ENCODE assay signal across 8 cellular contexts in genomic region chr19:55258476-55258827, GRCh38. TPM values are rescaled to one million over a fixed set of nuclear protein-coding genes. Genes with fewer than 3 reads are reported as not detected.
A peak's percentile ranks its signal among the peaks of the same experiment; 100 is the strongest.
DNase-seq lines count a peak whose midpoint lies in the region; ATAC-seq and TF ChIP-seq lines count a peak whose summit lies in the region.

No MANE protein-coding gene starts in this region.

- peak; percentile 19 for ATAC-seq in GM19372 (IDR thresholded peaks at IDR 0.05; ENCODE audit: low read depth, unreplicated experiment)
- ATAC-seq in HG03520 (IDR thresholded peaks at IDR 0.05; ENCODE audit: unreplicated experiment), result peak; percentile 3
- ATAC-seq in gastroesophageal sphincter, result peak; percentile 11
- ATAC-seq in psoas muscle, result peak; percentile 10 to 34 (median 24)

- POLR2A ChIA-PET in AG04449 (lab: Yijun Ruan, JAX), result interaction anchor here (0.9 to 2.3 kb wide), 7 partner anchors 22 to 160 kb away, joined by 3 to 22 read pairs (median 7); partner anchors contain the start of genes HSPBP1, KMT5C and UBE2S

- no peak for TF ChIP-seq POLR2A in gastroesophageal sphincter (IDR thresholded peaks at IDR 0.05)

- intact Hi-C loops in psoas muscle (cut with DNase I), result no loop called here

- H3K9me3 ChIP-seq in gastroesophageal sphincter, result no peaks in the 10 kb centered on the region
- no peaks in the 10 kb centered on the region for H3K9me3 ChIP-seq in psoas muscle

- peak overlapping the region; percentile 92 for H3K4me3 ChIP-seq in AG04449 (ENCODE audit: low read depth, low read length)
- H3K4me3 ChIP-seq in gastroesophageal sphincter, result peak overlapping the region; percentile 87 to 96
- H3K4me3 ChIP-seq in psoas muscle, result peak overlapping the region; percentile 92

- CTCF ChIA-PET in AG04449 (lab: Yijun Ruan, JAX), result interaction anchor here (1.0 kb wide), 1 partner anchor 36 kb away, joined by 3 read pairs; no protein-coding TSS in a partner anchor

- peaks cover 0 to 8% of the 10 kb centered on the region in 2 donors for H3K36me3 ChIP-seq in gastroesophageal sphincter
- H3K36me3 ChIP-seq in psoas muscle (ENCODE audit: insufficient read depth in 1 of 2, low read depth in 1 of 2), result peaks cover 0 to 7% of the 10 kb centered on the region in 2 donors

- no peak for DNase-seq in AG04449 (ENCODE audit: low read depth, low spot score)
- DNase-seq in activated CD8-positive, alpha-beta memory T cell treated with anti-CD3 and anti-CD28 coated beads, Interleukin-2, amount 50 U/mL, for 4 hours, result peak; percentile 59
- no peak for DNase-seq in psoas muscle
- no peak for DNase-seq in NCI-H128 (lab: John Stamatoyannopoulos, UW; ENCODE audit: unreplicated experiment)
- no peak for DNase-seq in middle frontal gyrus (ENCODE audit: extremely low spot score, low spot score)

- no peak for TF ChIP-seq EP300 in gastroesophageal sphincter (IDR thresholded peaks at IDR 0.05)

- H3K27ac ChIP-seq in gastroesophageal sphincter, result peak overlapping the region; percentile 60 to 94 (median 91)
- peak overlapping the region; percentile 92 for H3K27ac ChIP-seq in psoas muscle

- H3K27me3 ChIP-seq in gastroesophageal sphincter (no peaks in the 10 kb centered on the region), psoas muscle (ENCODE audit: insufficient read depth in 3 of 3, low read length in 2 of 3) (no peaks in the 10 kb centered on the region)

- WGBS in gastroesophageal sphincter (ENCODE audit: low coverage in 1 of 2), 2 donors, result no CpG with 5 or more reads among the region's 53 CpGs
- 0 to 1% (median 1%) methylated on average over 16 to 52 of the region's 53 CpGs for WGBS in psoas muscle, 3 donors

- H3K4me1 ChIP-seq in gastroesophageal sphincter (peaks cover 0 to 54% (median 37%) of the 10 kb centered on the region in 3 donors), psoas muscle (peaks cover 49% of the 10 kb centered on the region)

- TF ChIP-seq CTCF in AG04449 (IDR thresholded peaks at IDR 0.05; ENCODE audit: insufficient read depth, low read length, missing control alignments) (no peak), gastroesophageal sphincter (IDR thresholded peaks at IDR 0.05) (no peak), psoas muscle (IDR thresholded peaks at IDR 0.05) (no peak)

RNA-seq across cellular contexts. Expression of gene PPP6R1, which starts 0.4 kb away (rescaled TPM):
- 10 to 100 TPM; 32.6 to 79.4 (median 34.0) TPM for total RNA-seq in gastroesophageal sphincter
- total RNA-seq in psoas muscle, result 10 to 100 TPM; 38.1 to 51.8 (median 43.9) TPM
- polyA plus RNA-seq in psoas muscle, result 10 to 100 TPM; 27.9 to 72.3 (median 50.0) TPM

RNA-seq across cellular contexts. Expression of gene HSPBP1, which starts 21.5 kb away (rescaled TPM):
- total RNA-seq in gastroesophageal sphincter (10 to 100 TPM; 20.9 to 37.1 (median 26.5) TPM), psoas muscle (10 to 100 TPM; 23.0 to 34.0 (median 28.6) TPM)
- 10 to 100 TPM; 41.8 to 98.2 (median 65.6) TPM for polyA plus RNA-seq in psoas muscle

RNA-seq across cellular contexts. Expression of gene BRSK1, which starts 25.3 kb away (rescaled TPM):
- total RNA-seq in gastroesophageal sphincter (10 to 100 TPM in 1 of 4 donors, 1 to 10 TPM in 3; 4.0 to 19.8 (median 8.8) TPM), psoas muscle (1 to 10 TPM in 2 of 4 donors, under 1 TPM in 2; 0.77 to 1.1 (median 0.92) TPM)
- polyA plus RNA-seq in psoas muscle, result under 1 TPM; 0.14 to 0.64 (median 0.53) TPM

RNA-seq across cellular contexts. Expression of gene TMEM86B, which starts 29.9 kb away (rescaled TPM):
- total RNA-seq in gastroesophageal sphincter, result 1 to 10 TPM in 3 of 4 donors, not detected in 1; 1.7 to 3.8 (median 1.8) TPM
- 1 to 10 TPM; 2.0 to 2.4 (median 2.3) TPM for total RNA-seq in psoas muscle
- 1 to 10 TPM in 2 of 3 donors, under 1 TPM in 1; 0.68 to 2.1 (median 1.2) TPM for polyA plus RNA-seq in psoas muscle

RNA-seq across cellular contexts. Expression of gene PTPRH, which starts 49.2 kb away (rescaled TPM):
- 1 to 10 TPM in 3 of 4 donors, under 1 TPM in 1; 0.54 to 4.0 (median 1.4) TPM for total RNA-seq in gastroesophageal sphincter
- total RNA-seq in psoas muscle, result under 1 TPM in 3 of 4 donors, not detected in 1; 0.15 to 0.18 (median 0.17) TPM
- under 1 TPM; 0.04 to 0.12 (median 0.05) TPM for polyA plus RNA-seq in psoas muscle
